ENCODE assay signal across 8 cellular contexts in the genomic region with DNA sequence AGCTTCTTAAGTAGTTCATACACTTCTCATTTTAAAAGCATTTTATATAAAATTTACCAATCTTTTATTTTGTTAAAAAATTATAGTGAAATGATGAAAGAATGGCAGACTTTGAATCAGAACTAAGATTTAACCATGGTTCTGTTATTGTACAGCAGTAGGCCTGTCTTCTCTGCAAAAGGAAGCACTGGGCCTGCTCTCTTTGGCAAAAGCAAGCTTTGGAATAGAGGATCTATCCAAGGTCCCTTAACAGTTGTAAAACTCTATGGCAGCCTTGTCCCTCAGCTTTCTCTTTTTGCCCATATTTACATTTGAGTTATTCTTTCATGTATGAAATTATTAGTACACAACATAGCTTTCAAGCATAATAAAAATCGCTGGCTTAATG.
"Had no signal": no experiment of that assay in that cellular context is flagged by ENCODE, and none has a peak within 500 bp of the region (broad histone marks: within the 10 kb centered on the region; RNA-seq: fewer than 3 reads in every experiment).

No MANE protein-coding gene starts in this region.

- H3K27me3 ChIP-seq: cardiac muscle cell, heart right ventricle had no signal

- H3K36me3 ChIP-seq: cardiac muscle cell had no signal

- H3K4me3 ChIP-seq: cardiac muscle cell, heart right ventricle, lung, skin epidermis had no signal

- H3K27ac ChIP-seq: cardiac muscle cell had no signal

- DNase-seq: activated CD4-positive, CD25-positive, alpha-beta regulatory T cell treated with anti-CD3 and anti-CD28 coated beads, Interleukin-2, amount 50 U/mL, for 72 hours; activated T-cell treated with anti-CD3 and anti-CD28 coated beads for 4 hours; stimulated activated naive CD8-positive, alpha-beta T cell treated with anti-CD3 and anti-CD28 coated beads, Interleukin-15, Interleukin-2, amounts not matched to agents 100 U/mL and 50 U/mL, for 24 hours; T-helper 9 cell had no signal
